Comparison of ENCODE assay signal across 1 cellular context in genomic region chr11:125519865-125520834, GRCh38.
TF ChIP-seq lines count a peak whose summit lies in the region.

No MANE protein-coding gene starts in this region.

TF ChIP-seq in K562, 482 proteins besides CTCF, POLR2A, EP300 and RAD21 (continued from another document):
- TF ChIP-seq, protein P1, sequence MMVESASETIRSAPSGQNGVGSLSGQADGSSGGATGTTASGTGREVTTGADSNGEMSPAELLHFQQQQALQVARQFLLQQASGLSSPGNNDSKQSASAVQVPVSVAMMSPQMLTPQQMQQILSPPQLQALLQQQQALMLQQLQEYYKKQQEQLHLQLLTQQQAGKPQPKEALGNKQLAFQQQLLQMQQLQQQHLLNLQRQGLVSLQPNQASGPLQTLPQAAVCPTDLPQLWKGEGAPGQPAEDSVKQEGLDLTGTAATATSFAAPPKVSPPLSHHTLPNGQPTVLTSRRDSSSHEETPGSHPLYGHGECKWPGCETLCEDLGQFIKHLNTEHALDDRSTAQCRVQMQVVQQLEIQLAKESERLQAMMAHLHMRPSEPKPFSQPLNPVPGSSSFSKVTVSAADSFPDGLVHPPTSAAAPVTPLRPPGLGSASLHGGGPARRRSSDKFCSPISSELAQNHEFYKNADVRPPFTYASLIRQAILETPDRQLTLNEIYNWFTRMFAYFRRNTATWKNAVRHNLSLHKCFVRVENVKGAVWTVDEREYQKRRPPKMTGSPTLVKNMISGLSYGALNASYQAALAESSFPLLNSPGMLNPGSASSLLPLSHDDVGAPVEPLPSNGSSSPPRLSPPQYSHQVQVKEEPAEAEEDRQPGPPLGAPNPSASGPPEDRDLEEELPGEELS (CRISPR knock-in tag; IDR thresholded peaks at IDR 0.05; ENCODE audit: borderline replicate concordance), result no peak
- TF ChIP-seq EHMT2 (IDR thresholded peaks at IDR 0.05) (peak; percentile 61; the same call in 1 of the 2 replicates), ELF2 (CRISPR knock-in tag; IDR thresholded peaks at IDR 0.05) (no peak), ZNF408 (CRISPR knock-in tag; IDR thresholded peaks at IDR 0.05; ENCODE audit: low read depth) (no peak), IRF2 (CRISPR knock-in tag; IDR thresholded peaks at IDR 0.05) (no peak), CBX3 (IDR thresholded peaks at IDR 0.05; ENCODE audit: borderline replicate concordance in 1 of 2, low read length in 2 of 2) (peak in 1 of 2 experiments; percentile 72; a peak in 1 of 3 replicates), U2AF2 (optimal IDR thresholded peaks at IDR 0.05; ENCODE audit: low read depth, low read length) (no peak), TEAD4 (IDR thresholded peaks at IDR 0.05; ENCODE audit: low read length) (no peak), TEAD4 (CRISPR knock-in tag; IDR thresholded peaks at IDR 0.05; ENCODE audit: borderline replicate concordance) (no peak), CBX1 (IDR thresholded peaks at IDR 0.05; ENCODE audit: low read depth) (0 out of 2 replicates have a peak, but pooled peaks have one; percentile 48), BCOR (IDR thresholded peaks at IDR 0.05) (no peak), ZNF57 (CRISPR knock-in tag; IDR thresholded peaks at IDR 0.05) (no peak), YY1 (IDR thresholded peaks at IDR 0.05; ENCODE audit: borderline replicate concordance in 1 of 3, control insufficient read depth in 1 of 3, extremely low read depth in 1 of 3, insufficient read depth in 3 of 3, insufficient read length in 1 of 3, insufficient replicate concordance in 2 of 3, low read depth in 1 of 3, low read length in 2 of 3) (no peak), ZNF280A (IDR thresholded peaks at IDR 0.05; ENCODE audit: low read depth, partially characterized antibody) (no peak), HCFC1 (IDR thresholded peaks at IDR 0.05; ENCODE audit: low read depth, low read length) (no peak), GABPA (tag; conservative IDR thresholded peaks at IDR 0.05; ENCODE audit: low read depth) (no peak), ZC3H8 (IDR thresholded peaks at IDR 0.05) (no peak), ZNF695 (CRISPR knock-in tag; IDR thresholded peaks at IDR 0.05) (no peak), LCOR (CRISPR knock-in tag; IDR thresholded peaks at IDR 0.05) (no peak), TRIM24 (IDR thresholded peaks at IDR 0.05) (0 out of 4 replicates have a peak, but pooled peaks of 1 of the 2 experiments have one; percentile 41)
- TF ChIP-seq, protein P2, sequence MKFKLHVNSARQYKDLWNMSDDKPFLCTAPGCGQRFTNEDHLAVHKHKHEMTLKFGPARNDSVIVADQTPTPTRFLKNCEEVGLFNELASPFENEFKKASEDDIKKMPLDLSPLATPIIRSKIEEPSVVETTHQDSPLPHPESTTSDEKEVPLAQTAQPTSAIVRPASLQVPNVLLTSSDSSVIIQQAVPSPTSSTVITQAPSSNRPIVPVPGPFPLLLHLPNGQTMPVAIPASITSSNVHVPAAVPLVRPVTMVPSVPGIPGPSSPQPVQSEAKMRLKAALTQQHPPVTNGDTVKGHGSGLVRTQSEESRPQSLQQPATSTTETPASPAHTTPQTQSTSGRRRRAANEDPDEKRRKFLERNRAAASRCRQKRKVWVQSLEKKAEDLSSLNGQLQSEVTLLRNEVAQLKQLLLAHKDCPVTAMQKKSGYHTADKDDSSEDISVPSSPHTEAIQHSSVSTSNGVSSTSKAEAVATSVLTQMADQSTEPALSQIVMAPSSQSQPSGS (CRISPR knock-in tag; IDR thresholded peaks at IDR 0.05), result no peak
